10 cellular contexts compared by ENCODE assay signal in genomic region chr22:24305260-24305692, GRCh38. TPM values are rescaled to one million over a fixed set of nuclear protein-coding genes. Genes with fewer than 3 reads are reported as not detected.
A peak's percentile ranks its signal among the peaks of the same experiment; 100 is the strongest.
DNase-seq lines count a peak whose midpoint lies in the region; ATAC-seq and TF ChIP-seq lines count a peak whose summit lies in the region.
"Had no signal": no experiment of that assay in that cellular context is flagged by ENCODE, and none has a peak within 500 bp of the region (broad histone marks: within the 10 kb centered on the region; RNA-seq: fewer than 3 reads in every experiment).

No MANE protein-coding gene starts in this region.

- H3K4me1 ChIP-seq in gastrocnemius medialis = peaks cover 37 to 58% of the 10 kb centered on the region in 2 donors

- peak overlapping the region; percentile 5 for H3K27ac Mint-ChIP-seq in T-helper 1 cell treated with Interleukin-12 subunit alpha and Interleukin-12 subunit beta and Interleukin-4 antibody, amounts not matched to agents 30 μg/mL and 1 μg/mL, for 36 hours

- H3K27ac ChIP-seq in coronary artery (peak overlapping the region; percentile 15 to 57), gastrocnemius medialis (peak overlapping the region in 3 of 4 donors; percentile 73 to 88 (median 84))

- H3K27me3 Mint-ChIP-seq in T-helper 1 cell treated with Interleukin-12 subunit alpha and Interleukin-12 subunit beta and Interleukin-4 antibody, amounts not matched to agents 30 μg/mL and 1 μg/mL, for 36 hours (ENCODE audit: low read depth) = no peaks in the 10 kb centered on the region

- peaks cover 35% of the 10 kb centered on the region for H3K36me3 Mint-ChIP-seq in T-helper 1 cell treated with Interleukin-12 subunit alpha and Interleukin-12 subunit beta and Interleukin-4 antibody, amounts not matched to agents 30 μg/mL and 1 μg/mL, for 36 hours (ENCODE audit: low read depth)

- ATAC-seq in gastrocnemius medialis = no peak
- no peak for ATAC-seq in HG03097 (IDR thresholded peaks at IDR 0.05; ENCODE audit: low FRiP score, unreplicated experiment)

- intact Hi-C loops in gastrocnemius medialis (cut with DNase I; ENCODE audit: low total_unique reads) = no loop called here

- in situ Hi-C loops in gastrocnemius medialis (cut with MboI; ENCODE audit: low sequenced_read_pairs in 4 of 4) = no loop called here

- H3K4me3 Mint-ChIP-seq in T-helper 1 cell treated with Interleukin-12 subunit alpha and Interleukin-12 subunit beta and Interleukin-4 antibody, amounts not matched to agents 30 μg/mL and 1 μg/mL, for 36 hours = peak overlapping the region; percentile 10

- TF ChIP-seq CTCF in coronary artery (IDR thresholded peaks at IDR 0.05) (no peak), gastrocnemius medialis (IDR thresholded peaks at IDR 0.05 in 4 of 5, conservative IDR thresholded peaks at IDR 0.05 in 1 of 5) (no peak)

- no peaks in the 10 kb centered on the region for H3K9me3 Mint-ChIP-seq in T-helper 1 cell treated with Interleukin-12 subunit alpha and Interleukin-12 subunit beta and Interleukin-4 antibody, amounts not matched to agents 30 μg/mL and 1 μg/mL, for 36 hours

- no peaks in the 10 kb centered on the region for H3K36me3 ChIP-seq in gastrocnemius medialis

- H3K4me3 ChIP-seq in coronary artery = no peak overlapping the region
- H3K4me3 ChIP-seq in gastrocnemius medialis = no peak overlapping the region

- H3K4me1 Mint-ChIP-seq in T-helper 1 cell treated with Interleukin-12 subunit alpha and Interleukin-12 subunit beta and Interleukin-4 antibody, amounts not matched to agents 30 μg/mL and 1 μg/mL, for 36 hours (ENCODE audit: low read depth) = peaks cover 38% of the 10 kb centered on the region

- H3K9me3 ChIP-seq in gastrocnemius medialis = no peaks in the 10 kb centered on the region

- no peaks in the 10 kb centered on the region for H3K27me3 ChIP-seq in gastrocnemius medialis

- DNase-seq in GM03348 (ENCODE audit: low spot score) (peak; percentile 33), coronary artery (ENCODE audit: low spot score) (no peak), gastrocnemius medialis (no peak), DMS53 (lab: John Stamatoyannopoulos, UW) (no peak)
- no peak for DNase-seq in stimulated activated CD8-positive, alpha-beta memory T cell treated with anti-CD3 and anti-CD28 coated beads, Interleukin-4, amount 100 ng/mL, for 48 hours
- DNase-seq: NCI-H226, T1000, trophoblast cell had no signal

- TF ChIP-seq POLR2A in gastrocnemius medialis (IDR thresholded peaks at IDR 0.05) = no peak

RNA-seq across cellular contexts. Expression of gene SPECC1L, which starts 34.6 kb away (rescaled TPM):
- 10 to 100 TPM; 16.2 to 19.9 (median 18.7) TPM for total RNA-seq in gastrocnemius medialis
